12 cellular contexts compared by ENCODE assay signal in the genomic region with DNA sequence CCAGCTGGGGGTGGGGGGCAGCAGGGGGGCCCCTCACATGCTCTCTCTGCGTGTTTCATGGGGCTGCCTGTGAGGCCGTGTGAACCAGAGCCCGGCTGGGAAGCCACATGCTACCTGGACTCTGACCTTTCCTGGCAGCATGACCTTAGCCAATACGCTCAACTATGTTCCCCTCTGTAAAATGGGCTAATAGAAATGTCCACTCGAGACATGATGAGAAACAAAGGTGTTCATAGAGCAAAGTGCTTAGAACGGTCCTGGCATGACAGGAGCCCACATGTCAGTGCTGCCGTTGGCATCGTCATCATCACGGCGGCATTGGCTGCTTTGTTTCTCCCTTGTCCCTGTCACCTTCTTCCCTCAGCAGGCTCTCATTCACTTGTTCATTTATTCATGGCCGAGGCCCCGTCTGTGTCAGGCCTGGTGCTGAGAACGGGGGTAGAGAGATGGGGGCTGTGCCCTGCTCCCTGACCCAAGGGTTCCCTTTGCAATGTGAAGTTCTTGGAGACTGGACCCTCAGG.
DNase-seq lines count a peak whose midpoint lies in the region; ATAC-seq and TF ChIP-seq lines count a peak whose summit lies in the region.
"Had no signal": no experiment of that assay in that cellular context is flagged by ENCODE, and none has a peak within 500 bp of the region (broad histone marks: within the 10 kb centered on the region; RNA-seq: fewer than 3 reads in every experiment).

No MANE protein-coding gene starts in this region.

- H3K4me1 Mint-ChIP-seq in activated T-cell treated with anti-CD3 and anti-CD28 coated beads, Interleukin-2, amount 50 U/mL, for 4 hours (ENCODE audit: low read depth) = peaks cover 85% of the 10 kb centered on the region
- peaks cover 85% of the 10 kb centered on the region for H3K4me1 Mint-ChIP-seq in activated CD4-positive, alpha-beta memory T cell treated with anti-CD3 and anti-CD28 coated beads for 36 hours (ENCODE audit: low read depth)
- peaks cover 36% of the 10 kb centered on the region for H3K4me1 Mint-ChIP-seq in glutamatergic neuron (ENCODE audit: low read depth, unreplicated experiment)
- peaks cover 98% of the 10 kb centered on the region for H3K4me1 Mint-ChIP-seq in stimulated activated naive CD8-positive, alpha-beta T cell treated with anti-CD3 and anti-CD28 coated beads, Interleukin-15, Interleukin-2, amounts not matched to agents 100 ng/mL and 50 ng/mL, for 24 hours (ENCODE audit: low read depth)
- H3K4me1 Mint-ChIP-seq in Caco-2 (ENCODE audit: low read depth, unreplicated experiment) = peaks cover 17% of the 10 kb centered on the region

- CTCF ChIA-PET in activated CD4-positive, alpha-beta memory T cell treated with anti-CD3 and anti-CD28 coated beads for 36 hours (lab: Charles Lee) = interaction anchor here (0.7 to 11.7 kb wide), 4 partner anchors 21 to 62 kb away, joined by 4 to 209 read pairs (median 74); no protein-coding TSS in a partner anchor
- CTCF ChIA-PET in Caco-2 (lab: Charles Lee) = no interaction called here

- no peaks in the 10 kb centered on the region for H3K27me3 Mint-ChIP-seq in activated T-cell treated with anti-CD3 and anti-CD28 coated beads, Interleukin-2, amount 50 U/mL, for 4 hours (ENCODE audit: low read depth)
- H3K27me3 Mint-ChIP-seq in activated CD4-positive, alpha-beta memory T cell treated with anti-CD3 and anti-CD28 coated beads for 36 hours = no peaks in the 10 kb centered on the region
- H3K27me3 Mint-ChIP-seq in glutamatergic neuron (ENCODE audit: unreplicated experiment) (peaks cover 13% of the 10 kb centered on the region), Caco-2 (ENCODE audit: insufficient read depth, unreplicated experiment) (no peaks in the 10 kb centered on the region)
- no peaks in the 10 kb centered on the region for H3K27me3 Mint-ChIP-seq in stimulated activated naive CD8-positive, alpha-beta T cell treated with anti-CD3 and anti-CD28 coated beads, Interleukin-15, Interleukin-2, amounts not matched to agents 100 ng/mL and 50 ng/mL, for 24 hours

- no TSS peak for BruUV-seq in Caco-2 (replicated peaks; lab: Mats Ljungman, UMichigan)

- POLR2A ChIA-PET in activated CD4-positive, alpha-beta memory T cell treated with anti-CD3 and anti-CD28 coated beads for 36 hours (lab: Charles Lee) = interaction anchor here (1.0 to 5.4 kb wide), 2 partner anchors 13 to 17 kb away, joined by 3 to 19 read pairs; no protein-coding TSS in a partner anchor
- POLR2A ChIA-PET in Caco-2 (lab: Charles Lee) = no interaction called here

- H3K27ac Mint-ChIP-seq in activated CD4-positive, alpha-beta memory T cell treated with anti-CD3 and anti-CD28 coated beads for 36 hours = peak overlapping the region; percentile 51
- H3K27ac Mint-ChIP-seq in glutamatergic neuron (ENCODE audit: unreplicated experiment) (peak overlapping the region; percentile 59), Caco-2 (ENCODE audit: unreplicated experiment) (no peak overlapping the region)
- H3K27ac Mint-ChIP-seq in stimulated activated naive CD8-positive, alpha-beta T cell treated with anti-CD3 and anti-CD28 coated beads, Interleukin-15, Interleukin-2, amounts not matched to agents 100 ng/mL and 50 ng/mL, for 24 hours = peak overlapping the region; percentile 90

- no peaks in the 10 kb centered on the region for H3K9me3 Mint-ChIP-seq in activated T-cell treated with anti-CD3 and anti-CD28 coated beads, Interleukin-2, amount 50 U/mL, for 4 hours
- H3K9me3 Mint-ChIP-seq in activated CD4-positive, alpha-beta memory T cell treated with anti-CD3 and anti-CD28 coated beads for 36 hours = no peaks in the 10 kb centered on the region
- H3K9me3 Mint-ChIP-seq in glutamatergic neuron (ENCODE audit: unreplicated experiment) = peaks cover 5% of the 10 kb centered on the region
- no peaks in the 10 kb centered on the region for H3K9me3 Mint-ChIP-seq in stimulated activated naive CD8-positive, alpha-beta T cell treated with anti-CD3 and anti-CD28 coated beads, Interleukin-15, Interleukin-2, amounts not matched to agents 100 ng/mL and 50 ng/mL, for 24 hours
- H3K9me3 Mint-ChIP-seq in Caco-2 (ENCODE audit: unreplicated experiment) = no peaks in the 10 kb centered on the region

- H3K36me3 Mint-ChIP-seq in activated T-cell treated with anti-CD3 and anti-CD28 coated beads, Interleukin-2, amount 50 U/mL, for 4 hours (ENCODE audit: insufficient read depth) = no peaks in the 10 kb centered on the region
- no peaks in the 10 kb centered on the region for H3K36me3 Mint-ChIP-seq in activated CD4-positive, alpha-beta memory T cell treated with anti-CD3 and anti-CD28 coated beads for 36 hours
- H3K36me3 Mint-ChIP-seq in glutamatergic neuron (ENCODE audit: unreplicated experiment) (no peaks in the 10 kb centered on the region), Caco-2 (ENCODE audit: insufficient read depth, unreplicated experiment) (peaks cover 20% of the 10 kb centered on the region)
- no peaks in the 10 kb centered on the region for H3K36me3 Mint-ChIP-seq in stimulated activated naive CD8-positive, alpha-beta T cell treated with anti-CD3 and anti-CD28 coated beads, Interleukin-15, Interleukin-2, amounts not matched to agents 100 ng/mL and 50 ng/mL, for 24 hours (ENCODE audit: low read depth)

- no peak for DNase-seq in activated T-cell treated with anti-CD3 and anti-CD28 coated beads, Interleukin-2, amount 50 U/mL, for 4 hours
- no peak for DNase-seq in activated T-cell treated with anti-CD3 and anti-CD28 coated beads, Interleukin-2, amount 50 U/mL, for 1 hour
- DNase-seq in activated CD4-positive, alpha-beta memory T cell treated with anti-CD3 and anti-CD28 coated beads for 36 hours = no peak
- DNase-seq in glutamatergic neuron = no peak
- DNase-seq in Caco-2 = no peak
- DNase-seq in NCI-H510A (lab: John Stamatoyannopoulos, UW) = no peak
- DNase-seq: mammary epithelial cell, NCI-H1092, posterior cingulate gyrus, upper lobe of right lung had no signal

- ATAC-seq in activated T-cell treated with anti-CD3 and anti-CD28 coated beads, Interleukin-2, amount 50 U/mL, for 4 hours = no peak
- no peak for ATAC-seq in GM19328 (IDR thresholded peaks at IDR 0.05; ENCODE audit: unreplicated experiment)
- ATAC-seq: upper lobe of right lung had no signal

- H3K4me1 ChIP-seq in Caco-2 = peaks cover 16% of the 10 kb centered on the region

- TF ChIP-seq CTCF in glutamatergic neuron (IDR thresholded peaks at IDR 0.05; ENCODE audit: partially characterized antibody, unreplicated experiment) (no peak), Caco-2 (IDR thresholded peaks at IDR 0.05; ENCODE audit: insufficient read depth in 1 of 2, low read depth in 1 of 2, low read length in 1 of 2, severe bottlenecking in 1 of 2, unreplicated experiment in 1 of 2) (no peak)

- H3K4me3 Mint-ChIP-seq in activated T-cell treated with anti-CD3 and anti-CD28 coated beads, Interleukin-2, amount 50 U/mL, for 4 hours = peak overlapping the region; percentile 79
- no peak overlapping the region for H3K4me3 Mint-ChIP-seq in activated CD4-positive, alpha-beta memory T cell treated with anti-CD3 and anti-CD28 coated beads for 36 hours
- H3K4me3 Mint-ChIP-seq in glutamatergic neuron (ENCODE audit: unreplicated experiment) (peak overlapping the region; percentile 15), Caco-2 (ENCODE audit: unreplicated experiment) (no peak overlapping the region)
- H3K4me3 Mint-ChIP-seq in stimulated activated naive CD8-positive, alpha-beta T cell treated with anti-CD3 and anti-CD28 coated beads, Interleukin-15, Interleukin-2, amounts not matched to agents 100 ng/mL and 50 ng/mL, for 24 hours = peak overlapping the region; percentile 80

- intact Hi-C loops in activated CD4-positive, alpha-beta memory T cell treated with anti-CD3 and anti-CD28 coated beads for 36 hours (cut with micrococcal nuclease) = no loop called here
- intact Hi-C loops in Caco-2 (cut with micrococcal nuclease; ENCODE audit: unreplicated experiment) = loop anchor here (5.0 kb wide), 1 partner anchor 155 kb away; no protein-coding TSS in a partner anchor

- H3K9me3 ChIP-seq in Caco-2 = no peaks in the 10 kb centered on the region
- H3K9me3 ChIP-seq: upper lobe of right lung had no signal

- no peaks in the 10 kb centered on the region for H3K27me3 ChIP-seq in Caco-2 (replicated peaks; ENCODE audit: control insufficient read depth, insufficient read depth, low read length)
- H3K27me3 ChIP-seq: upper lobe of right lung had no signal

- no peaks in the 10 kb centered on the region for H3K36me3 ChIP-seq in Caco-2 (ENCODE audit: control insufficient read depth, insufficient read depth, low read length)
- H3K36me3 ChIP-seq: upper lobe of right lung had no signal

- H3K4me3 ChIP-seq in Caco-2 (ENCODE audit: low read depth, low read length) = no peak overlapping the region
- H3K4me3 ChIP-seq: upper lobe of right lung had no signal

Comparison
In these comparisons a context has a peak if more than half of its experiments do, and no peak if none do; other contexts are left out.
1. H3K4me3 Mint-ChIP-seq: peak in activated T-cell treated with anti-CD3 and anti-CD28 coated beads, Interleukin-2, amount 50 U/mL, for 4 hours (single experiment), glutamatergic neuron (single experiment) and stimulated activated naive CD8-positive, alpha-beta T cell treated with anti-CD3 and anti-CD28 coated beads, Interleukin-15, Interleukin-2, amounts not matched to agents 100 ng/mL and 50 ng/mL, for 24 hours (single experiment); none in activated CD4-positive, alpha-beta memory T cell treated with anti-CD3 and anti-CD28 coated beads for 36 hours (single experiment) and Caco-2 (single experiment).